In genomic region chr16:4233431-4233830, GRCh38 we compare ENCODE assay signal across 1 cellular context.
TF ChIP-seq lines count a peak whose summit lies in the region.

No MANE protein-coding gene starts in this region.

TF ChIP-seq in GM23338, 12 proteins besides CTCF, POLR2A, EP300 and RAD21 (continued from another document):
- TF ChIP-seq ZNF462 (CRISPR knock-in tag; IDR thresholded peaks at IDR 0.05) (no peak), POLR2AphosphoS5 (IDR thresholded peaks at IDR 0.05; ENCODE audit: low read depth) (no peak), STAT1 (IDR thresholded peaks at IDR 0.05; ENCODE audit: unreplicated experiment) (no peak), NANOG (IDR thresholded peaks at IDR 0.05; ENCODE audit: borderline replicate concordance) (no peak), EZH2 (IDR thresholded peaks at IDR 0.05; ENCODE audit: low read depth, unreplicated experiment) (no peak), JUNB (IDR thresholded peaks at IDR 0.05; ENCODE audit: unreplicated experiment) (no peak), ETS1 (IDR thresholded peaks at IDR 0.05) (no peak), REST (IDR thresholded peaks at IDR 0.05; ENCODE audit: unreplicated experiment) (no peak), ZNF114 (CRISPR knock-in tag; IDR thresholded peaks at IDR 0.05) (no peak)
TF ChIP-seq in GM23338: peak in this region for 0.
